Comparison of ENCODE assay signal across 1 cellular context in genomic region chr11:2390871-2391662, GRCh38.
TF ChIP-seq lines count a peak whose summit lies in the region.

No MANE protein-coding gene starts in this region.

TF ChIP-seq in GM23338, 12 proteins besides CTCF, POLR2A, EP300 and RAD21:
- TF ChIP-seq ZNF462 (CRISPR knock-in tag; IDR thresholded peaks at IDR 0.05) (no peak), NANOG (IDR thresholded peaks at IDR 0.05; ENCODE audit: borderline replicate concordance) (no peak), ZNF114 (CRISPR knock-in tag; IDR thresholded peaks at IDR 0.05) (no peak), STAT1 (IDR thresholded peaks at IDR 0.05; ENCODE audit: unreplicated experiment) (no peak), EZH2 (IDR thresholded peaks at IDR 0.05; ENCODE audit: low read depth, unreplicated experiment) (no peak), CREB1 (CRISPR knock-in tag; IDR thresholded peaks at IDR 0.05; ENCODE audit: low read depth) (no peak), POLR2AphosphoS5 (IDR thresholded peaks at IDR 0.05; ENCODE audit: low read depth) (no peak), EZH2phosphoT487 (IDR thresholded peaks at IDR 0.05; ENCODE audit: unreplicated experiment) (no peak), JUNB (IDR thresholded peaks at IDR 0.05; ENCODE audit: unreplicated experiment) (no peak), ETS1 (IDR thresholded peaks at IDR 0.05) (no peak), ZNF331 (CRISPR knock-in tag; IDR thresholded peaks at IDR 0.05; ENCODE audit: low read depth) (no peak)
- TF ChIP-seq, protein P1, sequence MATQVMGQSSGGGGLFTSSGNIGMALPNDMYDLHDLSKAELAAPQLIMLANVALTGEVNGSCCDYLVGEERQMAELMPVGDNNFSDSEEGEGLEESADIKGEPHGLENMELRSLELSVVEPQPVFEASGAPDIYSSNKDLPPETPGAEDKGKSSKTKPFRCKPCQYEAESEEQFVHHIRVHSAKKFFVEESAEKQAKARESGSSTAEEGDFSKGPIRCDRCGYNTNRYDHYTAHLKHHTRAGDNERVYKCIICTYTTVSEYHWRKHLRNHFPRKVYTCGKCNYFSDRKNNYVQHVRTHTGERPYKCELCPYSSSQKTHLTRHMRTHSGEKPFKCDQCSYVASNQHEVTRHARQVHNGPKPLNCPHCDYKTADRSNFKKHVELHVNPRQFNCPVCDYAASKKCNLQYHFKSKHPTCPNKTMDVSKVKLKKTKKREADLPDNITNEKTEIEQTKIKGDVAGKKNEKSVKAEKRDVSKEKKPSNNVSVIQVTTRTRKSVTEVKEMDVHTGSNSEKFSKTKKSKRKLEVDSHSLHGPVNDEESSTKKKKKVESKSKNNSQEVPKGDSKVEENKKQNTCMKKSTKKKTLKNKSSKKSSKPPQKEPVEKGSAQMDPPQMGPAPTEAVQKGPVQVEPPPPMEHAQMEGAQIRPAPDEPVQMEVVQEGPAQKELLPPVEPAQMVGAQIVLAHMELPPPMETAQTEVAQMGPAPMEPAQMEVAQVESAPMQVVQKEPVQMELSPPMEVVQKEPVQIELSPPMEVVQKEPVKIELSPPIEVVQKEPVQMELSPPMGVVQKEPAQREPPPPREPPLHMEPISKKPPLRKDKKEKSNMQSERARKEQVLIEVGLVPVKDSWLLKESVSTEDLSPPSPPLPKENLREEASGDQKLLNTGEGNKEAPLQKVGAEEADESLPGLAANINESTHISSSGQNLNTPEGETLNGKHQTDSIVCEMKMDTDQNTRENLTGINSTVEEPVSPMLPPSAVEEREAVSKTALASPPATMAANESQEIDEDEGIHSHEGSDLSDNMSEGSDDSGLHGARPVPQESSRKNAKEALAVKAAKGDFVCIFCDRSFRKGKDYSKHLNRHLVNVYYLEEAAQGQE (IDR thresholded peaks at IDR 0.05; ENCODE audit: unreplicated experiment) = no peak
